8 cellular contexts compared by ENCODE assay signal in the genomic region with DNA sequence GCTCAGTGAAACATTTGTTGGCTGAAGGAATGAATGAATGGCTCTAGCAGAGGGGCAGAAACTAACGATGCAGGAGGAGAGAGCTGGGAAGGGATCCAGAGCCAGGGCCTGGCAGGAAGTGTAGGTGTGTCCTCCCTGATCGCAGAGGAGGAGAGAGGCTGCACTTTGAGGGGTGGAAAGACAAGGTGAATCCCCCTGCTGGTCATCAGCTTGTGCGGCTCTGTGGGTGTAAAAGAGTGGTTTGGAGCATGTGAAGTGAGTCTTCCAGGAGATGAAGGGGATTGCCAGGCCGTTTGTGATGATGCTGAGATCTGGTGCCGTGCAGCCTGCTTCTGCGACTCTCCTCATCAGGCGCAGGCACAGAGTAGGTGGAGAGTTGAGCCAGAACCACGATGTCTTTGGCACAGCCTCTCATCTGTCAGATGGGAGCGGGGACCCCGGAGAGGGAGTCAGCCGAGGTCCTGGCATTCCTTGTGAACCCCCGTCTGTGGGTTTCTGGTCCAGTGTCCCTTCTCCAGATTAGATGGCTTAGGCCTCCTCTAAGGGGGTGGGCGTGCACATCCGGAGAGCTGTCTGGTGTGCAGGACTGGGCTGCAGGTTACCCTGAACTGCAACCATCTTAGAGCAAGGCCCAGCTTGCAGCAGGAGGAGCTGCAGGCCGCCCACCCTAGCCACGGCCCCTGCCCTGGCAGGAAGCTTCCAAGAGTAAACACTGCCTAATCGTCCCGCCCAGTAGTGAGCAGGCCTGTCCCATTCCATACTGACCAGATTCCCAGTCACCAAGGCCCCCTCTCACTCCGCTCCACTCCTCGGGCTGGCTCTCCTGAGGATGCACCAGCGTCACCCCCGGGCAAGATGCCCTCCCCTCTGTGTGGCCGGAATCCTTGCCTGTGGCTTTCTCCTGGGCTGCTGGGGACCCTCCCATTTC. TPM values are rescaled to one million over a fixed set of nuclear protein-coding genes. Genes with fewer than 3 reads are reported as not detected.
A peak's percentile ranks its signal among the peaks of the same experiment; 100 is the strongest.
DNase-seq lines count a peak whose midpoint lies in the region; ATAC-seq and TF ChIP-seq lines count a peak whose summit lies in the region.

Gene ADAMTS13, plus strand, starts transcription at position 753 of the 928 bp plus-strand sequence. Its CDS starts 77 bp downstream, at position 830.

- no peak for DNase-seq in activated CD4-positive, CD25-positive, alpha-beta regulatory T cell treated with anti-CD3 and anti-CD28 coated beads, Interleukin-2, amount 50 U/mL, for 72 hours
- DNase-seq in NB4 (ENCODE audit: low read depth) (no peak), dorsolateral prefrontal cortex (peak in 2 of 10 donors; percentile 17 to 22), COLO829 (ENCODE audit: low spot score) (no peak)
- peak; percentile 38 to 45 for DNase-seq in stimulated activated CD8-positive, alpha-beta memory T cell treated with anti-CD3 and anti-CD28 coated beads, Interleukin-2, amount 100 ng/mL, for 48 hours (ENCODE audit: low read depth in 2 of 2)
- DNase-seq in effector CD4-positive, alpha-beta T cell: no peak

- intact Hi-C loops in dorsolateral prefrontal cortex (cut with DNase I): loop anchor here in 1 of 2 donors (5.0 kb wide), 1 partner anchor 35 kb away; the partner anchor contains the start of gene CACFD1

- H3K27me3 ChIP-seq in dorsolateral prefrontal cortex: peaks cover 0 to 2% (median 0%) of the 10 kb centered on the region in 45 donors

- TF ChIP-seq POLR2A in NB4 (IDR thresholded peaks at IDR 0.05; ENCODE audit: extremely low read depth, insufficient read length): no peak

- H3K4me3 ChIP-seq in NB4 (ENCODE audit: low read depth, low read length) (no peak within 1 kb of the TSS), dorsolateral prefrontal cortex (no peak within 1 kb of the TSS)

- peak within 1 kb of the TSS in 16 of 59 donors; percentile 5 to 61 (median 31) for H3K27ac ChIP-seq in dorsolateral prefrontal cortex

- TF ChIP-seq CTCF in NB4 (IDR thresholded peaks at IDR 0.05; ENCODE audit: low read depth, low read length) (peak; percentile 18), dorsolateral prefrontal cortex (IDR thresholded peaks at IDR 0.05 in 54 of 56, conservative IDR thresholded peaks at IDR 0.05 in 2 of 56; ENCODE audit: low read depth in 1 of 56, partially characterized antibody in 56 of 56) (no peak)

- ATAC-seq in activated CD4-positive, CD25-positive, alpha-beta regulatory T cell treated with anti-CD3 and anti-CD28 coated beads, Interleukin-2, amount 50 U/mL, for 24 hours: peak; percentile 18 to 37
- ATAC-seq in HG02642 (IDR thresholded peaks at IDR 0.05; ENCODE audit: poor library complexity, unreplicated experiment): no peak

RNA-seq across cellular contexts. Expression of gene ADAMTS13, which starts in this region (rescaled TPM):
- total RNA-seq in dorsolateral prefrontal cortex: 10 to 100 TPM in 115 of 120 experiments, 1 to 10 TPM in 5; 8.5 to 24.8 (median 14.6) TPM

Comparison
In these comparisons a context has a peak if more than half of its experiments do, and no peak if none do; other contexts are left out.
1. DNase-seq: peak in stimulated activated CD8-positive, alpha-beta memory T cell treated with anti-CD3 and anti-CD28 coated beads, Interleukin-2, amount 100 ng/mL, for 48 hours (2 of 2); none in activated CD4-positive, CD25-positive, alpha-beta regulatory T cell treated with anti-CD3 and anti-CD28 coated beads, Interleukin-2, amount 50 U/mL, for 72 hours (single experiment), NB4 (single experiment), COLO829 (single experiment) and effector CD4-positive, alpha-beta T cell (single experiment).